22 cellular contexts compared by ENCODE assay signal in the genomic region with DNA sequence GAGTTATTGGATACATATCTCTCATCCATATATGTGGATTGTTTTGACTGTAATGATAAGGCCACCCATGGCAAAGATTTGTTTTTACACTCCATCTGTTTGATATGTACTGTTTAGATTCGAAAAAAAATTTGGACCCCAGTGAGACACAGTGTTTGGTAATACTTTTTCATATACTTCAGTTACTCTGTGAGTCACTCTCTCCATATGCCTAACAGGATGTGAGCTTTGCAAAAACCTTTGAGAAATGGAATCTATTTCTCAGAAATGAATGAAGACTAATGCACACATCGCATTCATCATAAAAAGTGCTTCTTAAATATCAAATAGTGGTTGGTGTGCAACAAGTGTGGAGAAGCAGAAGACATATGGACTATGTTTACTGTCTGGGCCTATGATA.
A peak's percentile ranks its signal among the peaks of the same experiment; 100 is the strongest.
DNase-seq lines count a peak whose midpoint lies in the region; ATAC-seq and TF ChIP-seq lines count a peak whose summit lies in the region.
"Had no signal": no experiment of that assay in that cellular context is flagged by ENCODE, and none has a peak within 500 bp of the region (broad histone marks: within the 10 kb centered on the region; RNA-seq: fewer than 3 reads in every experiment).

No MANE protein-coding gene starts in this region.

- no peaks in the 10 kb centered on the region for H3K27me3 ChIP-seq in SK-N-SH (ENCODE audit: insufficient read depth)
- H3K27me3 ChIP-seq in fibroblast of lung (ENCODE audit: control insufficient read depth, insufficient read depth, low read length), result no peaks in the 10 kb centered on the region
- H3K27me3 ChIP-seq in gastrocnemius medialis, result no peaks in the 10 kb centered on the region

- H3K4me1 ChIP-seq in SK-N-SH (ENCODE audit: control insufficient read depth in 1 of 2, insufficient read depth in 2 of 2, low read depth in 1 of 2, low read length in 1 of 2) (peaks cover 0 to 9% of the 10 kb centered on the region in 2 experiments; a peak in 3 of 4 replicates), fibroblast of lung (ENCODE audit: control insufficient read depth, extremely low read depth, insufficient read depth, low read length) (no peaks in the 10 kb centered on the region), gastrocnemius medialis (no peaks in the 10 kb centered on the region)

- H3K79me2 ChIP-seq in SK-N-SH (ENCODE audit: insufficient read depth), result no peaks in the 10 kb centered on the region
- H3K79me2 ChIP-seq in fibroblast of lung (ENCODE audit: control insufficient read depth, insufficient read depth, low read length), result no peaks in the 10 kb centered on the region

- H3K4me3 ChIP-seq in SK-N-SH (ENCODE audit: low read depth in 2 of 2, low read length in 1 of 2), result no peak overlapping the region
- H3K4me3 ChIP-seq in fibroblast of lung (replicated peaks in 1 of 4; ENCODE audit: control extremely low read depth in 1 of 4, insufficient read depth in 1 of 4, low read depth in 3 of 4, low read length in 4 of 4), result no peak overlapping the region
- H3K4me3 ChIP-seq in gastrocnemius medialis, result no peak overlapping the region
- H3K4me3 ChIP-seq: coronary artery had no signal

- TF ChIP-seq EP300 in SK-N-SH (IDR thresholded peaks at IDR 0.05; ENCODE audit: borderline replicate concordance in 1 of 2, low read depth in 1 of 2, low read length in 1 of 2), result peak; percentile 56 to 92

- H3K4me2 ChIP-seq in SK-N-SH (peak overlapping the region; percentile 34; the same call in 1 of the 2 replicates), fibroblast of lung (ENCODE audit: extremely low read depth, insufficient read depth, low read length) (no peak overlapping the region)

- H3K36me3 ChIP-seq in SK-N-SH (replicated peaks in 1 of 2; ENCODE audit: control insufficient read depth in 1 of 2, insufficient read depth in 2 of 2, low read length in 1 of 2), result no peaks in the 10 kb centered on the region
- H3K36me3 ChIP-seq in fibroblast of lung (ENCODE audit: control insufficient read depth, insufficient read depth, low read length), result no peaks in the 10 kb centered on the region
- no peaks in the 10 kb centered on the region for H3K36me3 ChIP-seq in gastrocnemius medialis

- CTCF ChIA-PET in SK-N-SH (lab: Yijun Ruan, JAX), result no interaction called here

- intact Hi-C loops in gastrocnemius medialis (cut with DNase I; ENCODE audit: low total_unique reads), result no loop called here

- ATAC-seq in gastrocnemius medialis, result no peak
- ATAC-seq: activated T-helper 17 cell treated with anti-CD3 and anti-CD28 coated beads, Interleukin-2, amount 50 U/mL, for 72 hours; Panc1 had no signal

- no peak for TF ChIP-seq RAD21 in SK-N-SH (IDR thresholded peaks at IDR 0.05; ENCODE audit: low read length)

- no peak for TF ChIP-seq CTCF in SK-N-SH (IDR thresholded peaks at IDR 0.05)
- TF ChIP-seq CTCF in fibroblast of lung (conservative IDR thresholded peaks at IDR 0.05 in 1 of 2, IDR thresholded peaks at IDR 0.05 in 1 of 2; ENCODE audit: low read depth in 1 of 2, low read length in 2 of 2), result no peak
- no peak for TF ChIP-seq CTCF in gastrocnemius medialis (IDR thresholded peaks at IDR 0.05 in 4 of 5, conservative IDR thresholded peaks at IDR 0.05 in 1 of 5)

- peak overlapping the region; percentile 56; the same call in 1 of the 2 replicates for H2AFZ ChIP-seq in SK-N-SH (ENCODE audit: low read depth)
- H2AFZ ChIP-seq in fibroblast of lung (ENCODE audit: low read length), result no peak overlapping the region

- peak; percentile 3 for DNase-seq in A172 (ENCODE audit: low spot score)
- peak; percentile 29 for DNase-seq in ELR (ENCODE audit: low read depth)
- no peak for DNase-seq in SK-N-SH
- peak; percentile 36 to 83 for DNase-seq in fibroblast of lung (ENCODE audit: low read depth in 2 of 2)
- no peak for DNase-seq in gastrocnemius medialis
- no peak for DNase-seq in NCI-H2029 (lab: John Stamatoyannopoulos, UW)
- no peak for DNase-seq in cerebellar cortex (ENCODE audit: low spot score)
- DNase-seq in activated T-cell treated with anti-CD3 and anti-CD28 coated beads, Interleukin-2, amount 50 U/mL, for 48 hours, result no peak
- DNase-seq: activated CD8-positive, alpha-beta memory T cell treated with anti-CD3 and anti-CD28 coated beads for 24 hours; AML-193; Calu3; hippocampal formation; MV-4-11; NCI-H2081 treated with DMSO at 0.1 percent for 48 hours; NCI-H774; retina; SW 1271 had no signal

- H4K20me1 ChIP-seq in SK-N-SH (ENCODE audit: insufficient read depth), result no peaks in the 10 kb centered on the region
- no peaks in the 10 kb centered on the region for H4K20me1 ChIP-seq in fibroblast of lung (ENCODE audit: control insufficient read depth, extremely low read depth, insufficient read depth, low read length)

- H3F3A ChIP-seq in SK-N-SH (replicated peaks; ENCODE audit: insufficient read depth), result peaks cover 11% of the 10 kb centered on the region

- H3K27ac ChIP-seq in SK-N-SH (ENCODE audit: low read depth in 2 of 2, low read length in 1 of 2), result peak overlapping the region; percentile 78 to 85; a peak in 3 of 4 replicates
- no peak overlapping the region for H3K27ac ChIP-seq in fibroblast of lung (ENCODE audit: insufficient read depth, low read length)
- H3K27ac ChIP-seq in gastrocnemius medialis, result no peak overlapping the region
- H3K27ac ChIP-seq: coronary artery, epithelial cell of prostate, VCaP had no signal

- POLR2A ChIA-PET in SK-N-SH (lab: Yijun Ruan, JAX), result no interaction called here

- H3K9me3 ChIP-seq in SK-N-SH (no peaks in the 10 kb centered on the region), fibroblast of lung (ENCODE audit: control insufficient read depth, insufficient read depth, low read depth, low read length) (no peaks in the 10 kb centered on the region), gastrocnemius medialis (no peaks in the 10 kb centered on the region)

- no peak for TF ChIP-seq POLR2A in gastrocnemius medialis (IDR thresholded peaks at IDR 0.05)

- H3K9me2 ChIP-seq in SK-N-SH, result no peaks in the 10 kb centered on the region

- H3K9ac ChIP-seq in SK-N-SH (peak overlapping the region; percentile 11; the same call in 1 of the 2 replicates), fibroblast of lung (ENCODE audit: insufficient read depth, low read length) (no peak overlapping the region)

- WGBS in SK-N-SH (ENCODE audit: low lambda C conversion rate), result 9% methylated on average over 2 of the region's 2 CpGs

- in situ Hi-C loops in gastrocnemius medialis (cut with MboI; ENCODE audit: low sequenced_read_pairs in 4 of 4), result no loop called here

TF ChIP-seq in SK-N-SH, 30 proteins besides CTCF, POLR2A, EP300 and RAD21 (continues in another document):
- TF ChIP-seq POLR2AphosphoS5 (IDR thresholded peaks at IDR 0.05; ENCODE audit: low read depth, low read length), result peak; percentile 36; the same call in 1 of the 2 replicates
- TF ChIP-seq, protein P1, sequence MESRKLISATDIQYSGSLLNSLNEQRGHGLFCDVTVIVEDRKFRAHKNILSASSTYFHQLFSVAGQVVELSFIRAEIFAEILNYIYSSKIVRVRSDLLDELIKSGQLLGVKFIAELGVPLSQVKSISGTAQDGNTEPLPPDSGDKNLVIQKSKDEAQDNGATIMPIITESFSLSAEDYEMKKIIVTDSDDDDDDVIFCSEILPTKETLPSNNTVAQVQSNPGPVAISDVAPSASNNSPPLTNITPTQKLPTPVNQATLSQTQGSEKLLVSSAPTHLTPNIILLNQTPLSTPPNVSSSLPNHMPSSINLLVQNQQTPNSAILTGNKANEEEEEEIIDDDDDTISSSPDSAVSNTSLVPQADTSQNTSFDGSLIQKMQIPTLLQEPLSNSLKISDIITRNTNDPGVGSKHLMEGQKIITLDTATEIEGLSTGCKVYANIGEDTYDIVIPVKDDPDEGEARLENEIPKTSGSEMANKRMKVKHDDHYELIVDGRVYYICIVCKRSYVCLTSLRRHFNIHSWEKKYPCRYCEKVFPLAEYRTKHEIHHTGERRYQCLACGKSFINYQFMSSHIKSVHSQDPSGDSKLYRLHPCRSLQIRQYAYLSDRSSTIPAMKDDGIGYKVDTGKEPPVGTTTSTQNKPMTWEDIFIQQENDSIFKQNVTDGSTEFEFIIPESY (IDR thresholded peaks at IDR 0.05; ENCODE audit: borderline replicate concordance, low read depth), result no peak
- peak; percentile 22; the same call in 1 of the 2 replicates for TF ChIP-seq MEF2A (IDR thresholded peaks at IDR 0.05; ENCODE audit: borderline replicate concordance, low read depth)
- TF ChIP-seq RXRA (IDR thresholded peaks at IDR 0.05; ENCODE audit: borderline replicate concordance, low read depth), result no peak
- peak; percentile 81 for TF ChIP-seq JUND (IDR thresholded peaks at IDR 0.05)
- peak; percentile 76; the same call in 1 of the 2 replicates for TF ChIP-seq FOSL2 (IDR thresholded peaks at IDR 0.05; ENCODE audit: borderline replicate concordance, low read depth)
- peak; percentile 91; the same call in 1 of the 2 replicates for TF ChIP-seq FOXM1 (IDR thresholded peaks at IDR 0.05; ENCODE audit: low read depth)
- peak; percentile 79; the same call in 1 of the 2 replicates for TF ChIP-seq TEAD4 (IDR thresholded peaks at IDR 0.05; ENCODE audit: borderline replicate concordance, insufficient read depth)
- no peak for TF ChIP-seq YY1 (IDR thresholded peaks at IDR 0.05; ENCODE audit: low read depth)
- TF ChIP-seq GATA2 (CRISPR knock-in tag; IDR thresholded peaks at IDR 0.05), result no peak
- TF ChIP-seq TCF12 (IDR thresholded peaks at IDR 0.05), result peak; percentile 91
- no peak for TF ChIP-seq FOXJ3 (CRISPR knock-in tag; IDR thresholded peaks at IDR 0.05)
- no peak for TF ChIP-seq RFX5 (IDR thresholded peaks at IDR 0.05; ENCODE audit: low read length)
- no peak for TF ChIP-seq SMC3 (IDR thresholded peaks at IDR 0.05; ENCODE audit: low read depth, low read length)
- TF ChIP-seq MXI1 (IDR thresholded peaks at IDR 0.05; ENCODE audit: low read depth, low read length), result no peak
- TF ChIP-seq, protein P2, sequence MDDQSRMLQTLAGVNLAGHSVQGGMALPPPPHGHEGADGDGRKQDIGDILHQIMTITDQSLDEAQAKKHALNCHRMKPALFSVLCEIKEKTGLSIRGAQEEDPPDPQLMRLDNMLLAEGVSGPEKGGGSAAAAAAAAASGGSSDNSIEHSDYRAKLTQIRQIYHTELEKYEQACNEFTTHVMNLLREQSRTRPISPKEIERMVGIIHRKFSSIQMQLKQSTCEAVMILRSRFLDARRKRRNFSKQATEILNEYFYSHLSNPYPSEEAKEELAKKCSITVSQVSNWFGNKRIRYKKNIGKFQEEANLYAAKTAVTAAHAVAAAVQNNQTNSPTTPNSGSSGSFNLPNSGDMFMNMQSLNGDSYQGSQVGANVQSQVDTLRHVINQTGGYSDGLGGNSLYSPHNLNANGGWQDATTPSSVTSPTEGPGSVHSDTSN (IDR thresholded peaks at IDR 0.05), result peak; percentile 79
- TF ChIP-seq NFIC (IDR thresholded peaks at IDR 0.05; ENCODE audit: borderline replicate concordance), result peak; percentile 31; the same call in 1 of the 2 replicates

Comparison
In these comparisons a context has a peak if more than half of its experiments do, and no peak if none do; other contexts are left out.
1. DNase-seq: peak in A172 (single experiment), ELR (single experiment) and fibroblast of lung (2 of 2); none in SK-N-SH (single experiment), gastrocnemius medialis (0 of 2), NCI-H2029 (single experiment), cerebellar cortex (single experiment) and activated T-cell treated with anti-CD3 and anti-CD28 coated beads, Interleukin-2, amount 50 U/mL, for 48 hours (0 of 2).
2. H3K27ac ChIP-seq: peak in SK-N-SH (2 of 2); none in fibroblast of lung (single experiment) and gastrocnemius medialis (0 of 4).